11 cellular contexts compared by ENCODE assay signal in genomic region chr10:131921191-131921590, GRCh38. TPM values are rescaled to one million over a fixed set of nuclear protein-coding genes. Genes with fewer than 3 reads are reported as not detected.
DNase-seq lines count a peak whose midpoint lies in the region; ATAC-seq and TF ChIP-seq lines count a peak whose summit lies in the region.
"Had no signal": no experiment of that assay in that cellular context is flagged by ENCODE, and none has a peak within 500 bp of the region (broad histone marks: within the 10 kb centered on the region; RNA-seq: fewer than 3 reads in every experiment).

No MANE protein-coding gene starts in this region.

- H3K4me3 ChIP-seq in effector memory CD4-positive, alpha-beta T cell (ENCODE audit: insufficient read depth, low read depth, low read length, poor library complexity, severe bottlenecking), result no peak overlapping the region
- H3K4me3 ChIP-seq: gastroesophageal sphincter had no signal

- H3K4me1 Mint-ChIP-seq in brain, result peaks cover 39% of the 10 kb centered on the region

- peaks cover 4% of the 10 kb centered on the region for H3K9me3 ChIP-seq in effector memory CD4-positive, alpha-beta T cell (ENCODE audit: control insufficient read depth, low read length)

- ATAC-seq in GM18909 (IDR thresholded peaks at IDR 0.05; ENCODE audit: poor library complexity, unreplicated experiment) (peak; percentile 67), HG02610 (IDR thresholded peaks at IDR 0.05; ENCODE audit: unreplicated experiment) (peak; percentile 88)
- ATAC-seq: gastroesophageal sphincter had no signal

- H3K27me3 Mint-ChIP-seq in brain, result no peaks in the 10 kb centered on the region

- H3K4me3 Mint-ChIP-seq in brain, result peak overlapping the region; percentile 6 to 52 (median 30)

- H3K27ac Mint-ChIP-seq in brain, result peak overlapping the region; percentile 44 to 85 (median 52)

- H3K4me1 ChIP-seq in effector memory CD4-positive, alpha-beta T cell (ENCODE audit: control insufficient read depth, insufficient read depth, low read length, poor library complexity, severe bottlenecking), result no peaks in the 10 kb centered on the region

- no peaks in the 10 kb centered on the region for H3K27me3 ChIP-seq in effector memory CD4-positive, alpha-beta T cell (replicated peaks; ENCODE audit: control insufficient read depth, insufficient read depth, low read length, poor library complexity, severe bottlenecking)
- H3K27me3 ChIP-seq: brain microvascular endothelial cell, gastroesophageal sphincter had no signal

- no peaks in the 10 kb centered on the region for H3K36me3 ChIP-seq in effector memory CD4-positive, alpha-beta T cell (ENCODE audit: control insufficient read depth, insufficient read depth, low read length)
- H3K36me3 ChIP-seq: brain microvascular endothelial cell, gastroesophageal sphincter had no signal

- DNase-seq in putamen (ENCODE audit: low spot score) (peak; percentile 41), NCI-H1105 treated with DMSO at 0.1 percent for 48 hours (lab: John Stamatoyannopoulos, UW) (no peak)
- no peak for DNase-seq in effector memory CD4-positive, alpha-beta T cell
- no peak for DNase-seq in effector CD8-positive, alpha-beta T cell (lab: John Stamatoyannopoulos, UW)
- DNase-seq: brain microvascular endothelial cell, GDM1, HCEC 1CT had no signal

- peaks cover 8 to 19% (median 13%) of the 10 kb centered on the region in 5 experiments for H3K9me3 Mint-ChIP-seq in brain

- peaks cover 73% of the 10 kb centered on the region for H3K36me3 Mint-ChIP-seq in brain

- H3K27ac ChIP-seq in effector memory CD4-positive, alpha-beta T cell (ENCODE audit: insufficient read depth, low read length, poor library complexity, severe bottlenecking), result no peak overlapping the region
- H3K27ac ChIP-seq: brain microvascular endothelial cell, gastroesophageal sphincter had no signal

- TF ChIP-seq CTCF in brain (conservative IDR thresholded peaks at IDR 0.05), result no peak

RNA-seq across cellular contexts. Expression of gene PPP2R2D, which starts 20.4 kb away (rescaled TPM):
- polyA plus RNA-seq in brain (ENCODE audit: insufficient read depth, low read depth, low replicate concordance), result 44.5 TPM
